ENCODE assay signal across 15 cellular contexts in genomic region chr19:34711890-34712289, GRCh38. TPM values are rescaled to one million over a fixed set of nuclear protein-coding genes. Genes with fewer than 3 reads are reported as not detected.
"Had no signal": no experiment of that assay in that cellular context is flagged by ENCODE, and none has a peak within 500 bp of the region (broad histone marks: within the 10 kb centered on the region; RNA-seq: fewer than 3 reads in every experiment).

No MANE protein-coding gene starts in this region.

- H3K27ac ChIP-seq: foreskin keratinocyte, sigmoid colon, skin epidermis, testis, tibial nerve, upper lobe of right lung, vagina had no signal

- H3K36me3 ChIP-seq: sigmoid colon, tibial nerve, upper lobe of right lung, vagina had no signal

- H3K4me3 Mint-ChIP-seq: endodermal cell; naive thymus-derived CD4-positive, alpha-beta T cell; nephron progenitor cell; stimulated activated naive B cell treated with anti-CD40 and anti-IgM and Interleukin-4, amounts not matched to agents 10 μg/mL and 1 μg/mL and 100 μg/mL, for 72 hours; stimulated activated naive CD8-positive, alpha-beta T cell treated with anti-CD3 and anti-CD28 coated beads, Interleukin-15, amount 100 ng/mL, for 72 hours had no signal

- H3K27ac Mint-ChIP-seq: endodermal cell; naive thymus-derived CD4-positive, alpha-beta T cell; nephron progenitor cell; stimulated activated naive B cell treated with anti-CD40 and anti-IgM and Interleukin-4, amounts not matched to agents 10 μg/mL and 1 μg/mL and 100 μg/mL, for 72 hours; stimulated activated naive CD8-positive, alpha-beta T cell treated with anti-CD3 and anti-CD28 coated beads, Interleukin-15, amount 100 ng/mL, for 72 hours had no signal

- H3K4me3 ChIP-seq: sigmoid colon, skin epidermis, testis, tibial nerve, upper lobe of right lung, vagina had no signal

- H3K27me3 ChIP-seq: foreskin keratinocyte, sigmoid colon, testis, tibial nerve, upper lobe of right lung, vagina had no signal

- H3K4me1 ChIP-seq: foreskin keratinocyte, sigmoid colon, testis, tibial nerve, upper lobe of right lung, vagina had no signal

- DNase-seq: sigmoid colon, upper lobe of right lung had no signal

- H3K4me1 Mint-ChIP-seq: endodermal cell, nephron progenitor cell had no signal

RNA-seq across cellular contexts. Expression of gene SCGB2B2, which starts 34.9 kb away (rescaled TPM):
- total RNA-seq: dermis microvascular lymphatic vessel endothelial cell, foreskin keratinocyte, lung microvascular endothelial cell, pulmonary artery endothelial cell had no signal
